8 cellular contexts compared by ENCODE assay signal in the genomic region with DNA sequence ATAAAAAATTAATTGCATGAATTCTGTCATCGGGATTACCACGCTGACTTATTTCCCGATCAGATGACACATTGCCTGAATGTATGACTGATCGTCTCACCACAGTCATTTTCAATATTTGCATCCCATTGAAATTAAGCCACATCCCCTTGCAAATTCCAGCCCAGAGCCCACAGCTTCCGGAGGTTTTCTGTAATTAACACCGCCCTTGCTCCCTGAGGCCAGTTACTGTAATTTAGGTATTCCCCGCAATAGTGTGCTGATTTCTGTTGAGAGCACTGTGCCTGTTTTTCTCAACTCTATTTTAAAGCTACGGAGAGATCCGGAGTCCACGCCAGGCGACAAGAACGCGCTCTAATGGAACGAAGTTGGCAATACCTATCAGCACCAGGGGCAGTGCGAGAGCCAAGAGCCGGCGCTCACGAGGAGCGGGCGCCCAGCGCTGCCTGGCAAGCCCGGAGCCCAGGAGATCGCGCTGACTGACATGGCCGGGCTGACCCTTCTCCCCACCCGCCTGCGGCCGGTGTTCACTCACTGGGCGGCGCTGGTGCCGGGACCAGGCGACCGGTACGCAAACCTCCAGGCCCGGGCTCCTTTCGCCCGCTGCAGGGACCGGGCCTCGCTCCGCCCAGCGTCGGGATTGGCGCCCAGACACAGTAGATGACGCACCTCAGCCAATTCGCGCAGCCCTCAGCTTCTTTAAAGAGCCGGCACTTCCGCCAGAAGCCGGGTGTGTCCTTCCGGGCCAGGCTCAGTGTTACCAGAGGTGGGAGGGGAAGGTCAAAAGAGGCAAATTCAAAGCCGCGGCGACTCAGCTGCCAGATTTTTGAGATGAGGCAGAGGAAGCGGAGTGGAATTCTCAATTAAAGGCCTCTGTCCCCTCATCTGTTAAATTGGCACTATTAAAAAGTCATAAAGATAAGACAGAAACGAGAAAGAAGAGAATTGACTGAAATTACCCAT. TPM values are rescaled to one million over a fixed set of nuclear protein-coding genes. Genes with fewer than 3 reads are reported as not detected.
DNase-seq lines count a peak whose midpoint lies in the region; ATAC-seq and TF ChIP-seq lines count a peak whose summit lies in the region.

A gene with protein sequence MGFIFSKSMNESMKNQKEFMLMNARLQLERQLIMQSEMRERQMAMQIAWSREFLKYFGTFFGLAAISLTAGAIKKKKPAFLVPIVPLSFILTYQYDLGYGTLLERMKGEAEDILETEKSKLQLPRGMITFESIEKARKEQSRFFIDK (minus strand): TSS at position 672 of the 963 bp plus-strand sequence. CDS start 5,948 bp downstream, outside the sequence.

- peaks cover 13% of the 10 kb centered on the region for H3K36me3 Mint-ChIP-seq in central memory CD8-positive, alpha-beta T cell (ENCODE audit: insufficient read depth)

- 0 to 1% (median 0%) methylated on average over 51 to 55 of the region's 55 CpGs for WGBS in spleen, 5 donors

- peaks cover 39% of the 10 kb centered on the region for H3K4me1 Mint-ChIP-seq in central memory CD8-positive, alpha-beta T cell

- TF ChIP-seq POLR2A in spleen (IDR thresholded peaks at IDR 0.05), result peak; percentile 52 to 86 (median 72)

- peaks cover 17 to 40% (median 28%) of the 10 kb centered on the region in 6 donors for H3K4me1 ChIP-seq in spleen

- no peaks in the 10 kb centered on the region for H3K9me3 Mint-ChIP-seq in central memory CD8-positive, alpha-beta T cell

- peaks cover 0 to 30% (median 3%) of the 10 kb centered on the region in 6 donors for H3K36me3 ChIP-seq in spleen

- peak within 1 kb of the TSS; percentile 80 for H3K4me3 ChIP-seq in AG10803 (ENCODE audit: low read length)
- H3K4me3 ChIP-seq in spleen, result peak within 1 kb of the TSS; percentile 53 to 81 (median 63)

- no peaks in the 10 kb centered on the region for H3K27me3 ChIP-seq in spleen (replicated peaks in 1 of 7)

- peak within 1 kb of the TSS; percentile 91 to 97 (median 96) for H3K27ac ChIP-seq in spleen

- TF ChIP-seq CTCF in AG10803 (conservative IDR thresholded peaks at IDR 0.05; ENCODE audit: low read length) (peak; percentile 19; the same call in 1 of the 2 replicates), spleen (IDR thresholded peaks at IDR 0.05 in 8 of 11, conservative IDR thresholded peaks at IDR 0.05 in 3 of 11) (peak in 7 of 11 experiments; percentile 18 to 46 (median 41))

- peak; percentile 91 for ATAC-seq in GM19023 (IDR thresholded peaks at IDR 0.05; ENCODE audit: unreplicated experiment)
- peak; percentile 82 for ATAC-seq in HG03280 (IDR thresholded peaks at IDR 0.05; ENCODE audit: unreplicated experiment)
- peak; percentile 99 for ATAC-seq in central memory CD8-positive, alpha-beta T cell (replicated peaks; ENCODE audit: extremely low read depth, poor library complexity, severe bottlenecking)

- H3K9me3 ChIP-seq in spleen, result no peaks in the 10 kb centered on the region

- no peaks in the 10 kb centered on the region for H3K27me3 Mint-ChIP-seq in central memory CD8-positive, alpha-beta T cell

- peak within 1 kb of the TSS; percentile 87 for H3K4me3 Mint-ChIP-seq in central memory CD8-positive, alpha-beta T cell

- intact Hi-C loops in spleen (cut with DNase I; ENCODE audit: low total_unique reads), result loop anchor here (5.0 kb wide), 1 partner anchor 155 kb away; no protein-coding TSS in a partner anchor

- H3K27ac Mint-ChIP-seq in central memory CD8-positive, alpha-beta T cell (ENCODE audit: low read depth), result peak within 1 kb of the TSS; percentile 97

- DNase-seq in AG10803 (ENCODE audit: low read depth) (peak; percentile 92), NCI-H345 treated with DMSO at 0.1 percent for 48 hours (lab: John Stamatoyannopoulos, UW; ENCODE audit: unreplicated experiment) (peak; percentile 90), inferior parietal cortex (ENCODE audit: extremely low spot score) (peak; percentile 95), spleen (peak; percentile 99)
- DNase-seq in activated CD4-positive, CD25-positive, alpha-beta regulatory T cell treated with anti-CD3 and anti-CD28 coated beads, Interleukin-2, amount 50 U/mL, for 16 hours (ENCODE audit: low read depth, low spot score), result peak; percentile 90
- DNase-seq in central memory CD8-positive, alpha-beta T cell (ENCODE audit: low spot score in 2 of 2), result peak; percentile 74 to 84

RNA-seq across cellular contexts. Expression of the gene that starts here (rescaled TPM):
- total RNA-seq in spleen, result 10 to 100 TPM; 12.8 to 20.7 (median 17.5) TPM
- polyA plus RNA-seq in spleen, result 10 to 100 TPM; 15.5 to 27.9 (median 21.3) TPM

Comparison
In these comparisons a context has a peak if more than half of its experiments do, and no peak if none do; other contexts are left out.
1. Peak in every context shown above with its lines: DNase-seq, ATAC-seq, H3K4me3 ChIP-seq and H3K27ac ChIP-seq.